In the genomic region with DNA sequence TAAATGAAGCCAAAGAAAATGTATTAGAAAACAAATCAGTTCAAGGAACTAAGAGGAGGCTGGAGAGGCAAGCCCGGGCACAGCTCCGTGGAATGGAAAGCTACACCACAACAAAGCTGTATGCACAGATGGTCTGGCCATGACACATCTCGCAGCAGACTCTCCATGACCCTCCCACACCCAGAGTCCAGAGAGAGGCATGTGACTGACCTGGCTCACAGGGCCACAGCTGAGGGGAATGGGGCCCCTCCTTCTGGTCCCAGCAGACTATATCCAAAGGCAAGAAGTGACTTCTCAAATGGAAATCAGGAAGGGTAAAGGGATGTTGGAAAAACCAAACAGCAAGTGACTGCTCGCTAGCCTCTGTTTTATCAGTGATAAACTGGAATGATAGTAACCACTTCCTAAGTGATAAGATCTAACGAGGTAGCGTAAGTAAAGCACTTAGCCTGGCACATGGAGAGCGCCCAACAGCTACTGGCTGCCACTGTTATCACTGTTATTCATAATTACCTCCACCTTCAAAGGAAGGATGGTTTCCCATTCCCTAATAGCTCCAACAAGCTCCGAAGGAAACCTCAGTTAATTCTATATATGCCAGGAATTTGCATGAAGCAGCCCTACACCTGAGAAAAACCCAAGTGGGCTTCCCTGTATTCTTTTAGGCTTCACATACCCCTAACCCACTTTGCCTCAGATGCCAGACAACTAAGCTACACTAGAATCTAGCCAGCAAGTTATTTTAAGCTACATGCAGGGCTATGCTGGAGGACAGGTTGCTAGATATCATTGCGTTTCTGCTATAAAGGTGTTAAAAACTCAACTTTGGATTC, we compare ENCODE assay signal across 8 cellular contexts. TPM values are rescaled to one million over a fixed set of nuclear protein-coding genes. Genes with fewer than 3 reads are reported as not detected.
DNase-seq lines count a peak whose midpoint lies in the region; ATAC-seq and TF ChIP-seq lines count a peak whose summit lies in the region.

No MANE protein-coding gene starts in this region.

- WGBS in esophagus, 2 donors: 64 to 71% methylated on average over 9 of the region's 9 CpGs

- H3K27me3 ChIP-seq in Panc1 (ENCODE audit: control insufficient read depth, insufficient read depth, low read length) (no peaks in the 10 kb centered on the region), esophagus (ENCODE audit: control insufficient read depth in 1 of 2, insufficient read depth in 2 of 2, low read length in 2 of 2) (no peaks in the 10 kb centered on the region)

- H3K36me3 ChIP-seq in Panc1 (ENCODE audit: control insufficient read depth, insufficient read depth, low read length) (no peaks in the 10 kb centered on the region), esophagus (ENCODE audit: control insufficient read depth in 2 of 2, insufficient read depth in 2 of 2, low read length in 1 of 2) (no peaks in the 10 kb centered on the region)

- in situ Hi-C loops in Panc1 (cut with HindIII; ENCODE audit: low pct_unique_long_range_greater_than_20kb, low sequenced_read_pairs): no loop called here

- intact Hi-C loops in Panc1 (cut with micrococcal nuclease; ENCODE audit: unreplicated experiment): no loop called here

- peaks cover 84% of the 10 kb centered on the region for H3K4me1 Mint-ChIP-seq in activated T-cell treated with anti-CD3 and anti-CD28 coated beads, Interleukin-2, amount 50 U/mL, for 24 hours (ENCODE audit: low read depth)

- CTCF ChIA-PET in Panc1 (lab: Charles Lee): interaction anchor here (0.6 kb wide), 1 partner anchor 125 kb away, joined by 3 read pairs; no protein-coding TSS in a partner anchor

- 0 out of 2 replicates have a peak, but pooled peaks have one; percentile 63 for ATAC-seq in Panc1
- ATAC-seq in stimulated activated naive CD8-positive, alpha-beta T cell treated with anti-CD3 and anti-CD28 coated beads, Interleukin-15, Interleukin-2, amounts not matched to agents 100 U/mL and 50 U/mL, for 24 hours: peak; percentile 33

- no peak for DNase-seq in activated T-cell treated with anti-CD3 and anti-CD28 coated beads, Interleukin-2, amount 50 U/mL, for 24 hours
- DNase-seq in activated T-cell treated with anti-CD3 and anti-CD28 coated beads, Interleukin-2, amount 50 U/mL, for 1 hour: no peak
- no peak for DNase-seq in Panc1 (ENCODE audit: low read depth, low spot score)
- DNase-seq in stimulated activated naive CD8-positive, alpha-beta T cell treated with anti-CD3 and anti-CD28 coated beads, Interleukin-15, Interleukin-2, amounts not matched to agents 100 U/mL and 50 U/mL, for 24 hours: peak; percentile 20
- no peak for DNase-seq in effector CD4-positive, alpha-beta T cell
- DNase-seq in globus pallidus (ENCODE audit: low spot score): no peak
- DNase-seq in stimulated activated CD4-positive, alpha-beta T cell treated with anti-CD3 and anti-CD28 coated beads, Interleukin-4, amount 100 ng/mL, for 24 hours: no peak

- peak overlapping the region; percentile 30 for H3K4me3 Mint-ChIP-seq in activated T-cell treated with anti-CD3 and anti-CD28 coated beads, Interleukin-2, amount 50 U/mL, for 24 hours

- H3K9me3 Mint-ChIP-seq in activated T-cell treated with anti-CD3 and anti-CD28 coated beads, Interleukin-2, amount 50 U/mL, for 24 hours: no peaks in the 10 kb centered on the region

- H3K9me3 ChIP-seq in Panc1 (ENCODE audit: control insufficient read depth, insufficient read depth, low read depth, low read length) (no peaks in the 10 kb centered on the region), esophagus (ENCODE audit: control insufficient read depth in 2 of 2, insufficient read depth in 1 of 2, low read depth in 1 of 2, low read length in 1 of 2) (no peaks in the 10 kb centered on the region)

- BruUV-seq in Panc1 (replicated peaks; lab: Mats Ljungman, UMichigan): no TSS peak

- TF ChIP-seq CTCF in Panc1 (IDR thresholded peaks at IDR 0.05): no peak

- H3K4me3 ChIP-seq in Panc1 (ENCODE audit: low read depth in 2 of 2, low read length in 2 of 2) (no peak overlapping the region), esophagus (ENCODE audit: low read depth in 1 of 2, low read length in 2 of 2) (no peak overlapping the region)

- H3K27ac Mint-ChIP-seq in activated T-cell treated with anti-CD3 and anti-CD28 coated beads, Interleukin-2, amount 50 U/mL, for 24 hours: peak overlapping the region; percentile 81

- H3K27ac ChIP-seq in Panc1 (ENCODE audit: low read length) (no peak overlapping the region), esophagus (ENCODE audit: low read depth in 2 of 2, low read length in 1 of 2) (peak overlapping the region; percentile 79 to 90)

- POLR2A ChIA-PET in Panc1 (lab: Charles Lee): interaction anchor here (0.6 to 1.2 kb wide), 2 partner anchors 18 to 129 kb away, joined by 3 to 9 read pairs; no protein-coding TSS in a partner anchor

- H3K4me1 ChIP-seq in Panc1 (ENCODE audit: control insufficient read depth, insufficient read depth, low read length): peaks cover 5% of the 10 kb centered on the region; the same call in 1 of the 2 replicates
- peaks cover 0 to 2% of the 10 kb centered on the region in 2 donors for H3K4me1 ChIP-seq in esophagus (ENCODE audit: control insufficient read depth in 2 of 2, insufficient read depth in 2 of 2, low read length in 1 of 2)

- no peaks in the 10 kb centered on the region for H3K27me3 Mint-ChIP-seq in activated T-cell treated with anti-CD3 and anti-CD28 coated beads, Interleukin-2, amount 50 U/mL, for 24 hours

- H3K36me3 Mint-ChIP-seq in activated T-cell treated with anti-CD3 and anti-CD28 coated beads, Interleukin-2, amount 50 U/mL, for 24 hours (ENCODE audit: low read depth): peaks cover 29% of the 10 kb centered on the region

RNA-seq across cellular contexts. Expression of gene OSBPL3, which starts 8.4 kb away (rescaled TPM):
- total RNA-seq in Panc1 (2021; ENCODE audit: unreplicated experiment): 9.2 TPM
- 3.1 TPM for polyA plus RNA-seq in Panc1 (2012; ENCODE audit: insufficient read length)
- polyA plus RNA-seq in esophagus: 10 to 100 TPM; 10.4 to 22.4 TPM
